In genomic region chr20:36010081-36010480, GRCh38 we compare ENCODE assay signal across 23 cellular contexts. TPM values are rescaled to one million over a fixed set of nuclear protein-coding genes. Genes with fewer than 3 reads are reported as not detected.
A peak's percentile ranks its signal among the peaks of the same experiment; 100 is the strongest.
DNase-seq lines count a peak whose midpoint lies in the region; ATAC-seq and TF ChIP-seq lines count a peak whose summit lies in the region.
"Had no signal": no experiment of that assay in that cellular context is flagged by ENCODE, and none has a peak within 500 bp of the region (broad histone marks: within the 10 kb centered on the region; RNA-seq: fewer than 3 reads in every experiment).

No MANE protein-coding gene starts in this region.

- no peaks in the 10 kb centered on the region for H3K9me1 ChIP-seq in IMR-90 (ENCODE audit: insufficient read depth, low read length)

- H2BK5ac ChIP-seq in IMR-90 (ENCODE audit: low read depth, low read length, poor library complexity, severe bottlenecking), result no peak overlapping the region

- peak overlapping the region; percentile 61 for H2AK9ac ChIP-seq in IMR-90 (replicated peaks; ENCODE audit: low read depth, low read length, poor library complexity)

- no peak overlapping the region for H4K8ac ChIP-seq in IMR-90 (ENCODE audit: low read depth in 2 of 2, low read length in 2 of 2)

- BruUV-seq in IMR-90 (replicated peaks; lab: Mats Ljungman, UMichigan), result no TSS peak

- H3K4me3 ChIP-seq in GM23338 (no peak overlapping the region), IMR-90 (ENCODE audit: insufficient read depth, low read depth, low read length) (no peak overlapping the region), lower lobe of right lung (no peak overlapping the region)
- H3K4me3 ChIP-seq: SK-N-MC had no signal

- no peak overlapping the region for H3K4ac ChIP-seq in IMR-90 (ENCODE audit: low read depth, low read length)

- H3K36me3 ChIP-seq in GM23338 (ENCODE audit: insufficient read depth), result no peaks in the 10 kb centered on the region
- no peaks in the 10 kb centered on the region for H3K36me3 ChIP-seq in IMR-90 (ENCODE audit: control insufficient read depth, insufficient read depth, low read length)
- no peaks in the 10 kb centered on the region for H3K36me3 ChIP-seq in lower lobe of right lung

- H3K4me1 ChIP-seq in GM23338 (ENCODE audit: insufficient read depth) (no peaks in the 10 kb centered on the region), IMR-90 (ENCODE audit: control insufficient read depth, insufficient read depth, low read length) (no peaks in the 10 kb centered on the region), lower lobe of right lung (no peaks in the 10 kb centered on the region)

- H3K27me3 Mint-ChIP-seq in GM23338 (ENCODE audit: insufficient read depth, low read depth, poor library complexity), result no peaks in the 10 kb centered on the region
- H3K27me3 Mint-ChIP-seq in stimulated activated naive CD8-positive, alpha-beta T cell treated with anti-CD3 and anti-CD28 coated beads, Interleukin-15, amount 100 ng/mL, for 72 hours, result no peaks in the 10 kb centered on the region

- in situ Hi-C loops in IMR-90 (cut with MboI; ENCODE audit: low sequenced_read_pairs), result no loop called here

- no peak overlapping the region for H2BK15ac ChIP-seq in IMR-90 (ENCODE audit: low read depth, low read length)

- H3K14ac ChIP-seq in IMR-90 (replicated peaks; ENCODE audit: low read depth, low read length), result no peak overlapping the region

- H3K27me3 ChIP-seq in GM23338 (ENCODE audit: insufficient read depth) (no peaks in the 10 kb centered on the region), IMR-90 (ENCODE audit: control insufficient read depth, insufficient read depth, low read length) (peaks cover 3% of the 10 kb centered on the region), lower lobe of right lung (ENCODE audit: low read depth) (no peaks in the 10 kb centered on the region)

- H3K9me2 ChIP-seq in GM23338 (ENCODE audit: insufficient read depth), result no peaks in the 10 kb centered on the region

- no peak overlapping the region for H2BK20ac ChIP-seq in IMR-90 (ENCODE audit: low read depth, low read length)

- DNase-seq in GM23338 (ENCODE audit: low spot score) (no peak), IMR-90 (no peak), lower lobe of right lung (no peak), retina (peak; percentile 28), RWPE1 (ENCODE audit: low spot score) (no peak)
- no peak for DNase-seq in stimulated activated naive CD8-positive, alpha-beta T cell treated with anti-CD3 and anti-CD28 coated beads, Interleukin-15, amount 100 ng/mL, for 72 hours
- no peak for DNase-seq in activated naive CD4-positive, alpha-beta T cell treated with Interleukin-2 at 50 U/mL for 16 hours
- DNase-seq: Calu3; CD8-positive, alpha-beta T cell; DMS79 treated with DMSO at 0.1 percent for 48 hours; GF-D8; KBM-7; MV-4-11; NCI-H1105; NCI-H1436 treated with DMSO at 0.1 percent for 48 hours; NCI-H1930; NCI-H2227 treated with DMSO at 0.1 percent for 48 hours; NCI-H69; RPMI8226; SHP77 had no signal

- H3K4me2 ChIP-seq in GM23338 (no peak overlapping the region), IMR-90 (ENCODE audit: low read depth, low read length) (no peak overlapping the region)

- H3K9ac ChIP-seq in IMR-90 (ENCODE audit: low read depth, low read length), result no peak overlapping the region

- no peak for TF ChIP-seq CTCF in GM23338 (conservative IDR thresholded peaks at IDR 0.05; ENCODE audit: low read depth in 2 of 2)
- TF ChIP-seq CTCF in IMR-90 (conservative IDR thresholded peaks at IDR 0.05; ENCODE audit: low read depth, low read length), result no peak
- TF ChIP-seq CTCF in lower lobe of right lung (IDR thresholded peaks at IDR 0.05), result no peak
- TF ChIP-seq CTCF in RWPE1 (conservative IDR thresholded peaks at IDR 0.05; ENCODE audit: low read depth), result no peak

- POLR2A ChIA-PET in IMR-90 (lab: Charles Lee; ENCODE audit: unreplicated experiment), result no interaction called here
- POLR2A ChIA-PET in RWPE1 (lab: Yijun Ruan, JAX; ENCODE audit: low non-redundant PET), result no interaction called here

- 0 out of 2 replicates have a peak overlapping the region, but pooled peaks have one; percentile 63 for H2AFZ ChIP-seq in GM23338
- H2AFZ ChIP-seq in IMR-90 (replicated peaks; ENCODE audit: low read length, poor library complexity), result no peak overlapping the region

- H4K91ac ChIP-seq in IMR-90 (ENCODE audit: insufficient read depth, low read depth, low read length), result no peak overlapping the region

- H3K27ac ChIP-seq in GM23338 (ENCODE audit: low read depth), result no peak overlapping the region
- H3K27ac ChIP-seq in IMR-90 (ENCODE audit: insufficient read depth, low read length), result no peak overlapping the region
- no peak overlapping the region for H3K27ac ChIP-seq in lower lobe of right lung
- H3K27ac ChIP-seq in RWPE1, result no peak overlapping the region
- H3K27ac ChIP-seq: C4-2B, SK-N-MC had no signal

- no peak overlapping the region for H2AK5ac ChIP-seq in IMR-90 (ENCODE audit: low read depth, low read length)

- ATAC-seq in GM23338 (no peak), IMR-90 (ENCODE audit: low read depth) (no peak), lower lobe of right lung (peak; percentile 71 to 79)
- ATAC-seq in stimulated activated naive CD8-positive, alpha-beta T cell treated with anti-CD3 and anti-CD28 coated beads, Interleukin-15, amount 100 ng/mL, for 72 hours, result no peak
- ATAC-seq: CD8-positive, alpha-beta T cell had no signal

- WGBS in IMR-90 (ENCODE audit: extremely low coverage in 2 of 2, insufficient read length in 1 of 2), 2 experiments, result no CpG with 5 or more reads among the region's 4 CpGs

- H3K36me3 Mint-ChIP-seq in GM23338 (ENCODE audit: low read depth), result no peaks in the 10 kb centered on the region
- H3K36me3 Mint-ChIP-seq: CD8-positive, alpha-beta T cell had no signal

- H3K4me3 Mint-ChIP-seq in GM23338, result no peak overlapping the region
- H3K4me3 Mint-ChIP-seq in stimulated activated naive CD8-positive, alpha-beta T cell treated with anti-CD3 and anti-CD28 coated beads, Interleukin-15, amount 100 ng/mL, for 72 hours, result no peak overlapping the region
- H3K4me3 Mint-ChIP-seq: B cell; CD8-positive, alpha-beta T cell had no signal

- H3F3A ChIP-seq in GM23338 (replicated peaks; ENCODE audit: low read depth), result no peaks in the 10 kb centered on the region

- H3K56ac ChIP-seq in IMR-90 (ENCODE audit: extremely low read depth, insufficient read depth, low read length), result no peak overlapping the region

- no peaks in the 10 kb centered on the region for H4K20me1 ChIP-seq in GM23338 (replicated peaks; ENCODE audit: insufficient read depth)
- no peaks in the 10 kb centered on the region for H4K20me1 ChIP-seq in IMR-90 (ENCODE audit: insufficient read depth, low read length)

- H3K9me3 ChIP-seq in IMR-90 (ENCODE audit: control insufficient read depth, insufficient read depth, low read length) (no peaks in the 10 kb centered on the region), lower lobe of right lung (no peaks in the 10 kb centered on the region)

- H3K23ac ChIP-seq in IMR-90 (ENCODE audit: low read depth, low read length), result no peak overlapping the region

- H3K18ac ChIP-seq in IMR-90 (ENCODE audit: low read depth, low read length), result no peak overlapping the region

- no peak for TF ChIP-seq POLR2A in IMR-90 (IDR thresholded peaks at IDR 0.05; ENCODE audit: low read depth, low read length)

- no peak overlapping the region for H4K5ac ChIP-seq in IMR-90 (ENCODE audit: low read depth, low read length)

- H3K79me2 ChIP-seq in GM23338 (replicated peaks; ENCODE audit: insufficient read depth), result no peaks in the 10 kb centered on the region

- CTCF ChIA-PET in IMR-90 (lab: Yijun Ruan, JAX), result no interaction called here
- CTCF ChIA-PET in RWPE1 (lab: Yijun Ruan, JAX), result interaction anchor here (0.6 to 0.7 kb wide), 4 partner anchors 9 to 50 kb away, joined by 3 to 7 read pairs (median 4); no protein-coding TSS in a partner anchor

- peaks cover 4% of the 10 kb centered on the region; the same call in 1 of the 3 replicates for H3K4me1 Mint-ChIP-seq in GM23338
- no peaks in the 10 kb centered on the region for H3K4me1 Mint-ChIP-seq in stimulated activated naive CD8-positive, alpha-beta T cell treated with anti-CD3 and anti-CD28 coated beads, Interleukin-15, amount 100 ng/mL, for 72 hours
- H3K4me1 Mint-ChIP-seq: B cell had no signal

- no peaks in the 10 kb centered on the region for H3K9me3 Mint-ChIP-seq in GM23338
- H3K9me3 Mint-ChIP-seq in stimulated activated naive CD8-positive, alpha-beta T cell treated with anti-CD3 and anti-CD28 coated beads, Interleukin-15, amount 100 ng/mL, for 72 hours, result no peaks in the 10 kb centered on the region
- H3K9me3 Mint-ChIP-seq: CD8-positive, alpha-beta T cell had no signal

- H2BK120ac ChIP-seq in IMR-90 (ENCODE audit: low read depth, low read length), result no peak overlapping the region

- H3K79me1 ChIP-seq in IMR-90 (ENCODE audit: low read depth in 1 of 2, low read length in 2 of 2), result no peaks in the 10 kb centered on the region

- no peak overlapping the region for H3K27ac Mint-ChIP-seq in GM23338
- H3K27ac Mint-ChIP-seq in stimulated activated naive CD8-positive, alpha-beta T cell treated with anti-CD3 and anti-CD28 coated beads, Interleukin-15, amount 100 ng/mL, for 72 hours, result no peak overlapping the region
- H3K27ac Mint-ChIP-seq: B cell; CD8-positive, alpha-beta T cell had no signal

- dilution Hi-C loops in IMR-90 (cut with HindIII; ENCODE audit: low sequenced_read_pairs, unreplicated experiment), result no loop called here

- no peak for TF ChIP-seq RAD21 in IMR-90 (IDR thresholded peaks at IDR 0.05; ENCODE audit: low read length)

- intact Hi-C loops in IMR-90 (cut with micrococcal nuclease), result no loop called here
- intact Hi-C loops in lower lobe of right lung (cut with DNase I), result no loop called here

TF ChIP-seq in GM23338, 12 proteins besides CTCF, POLR2A, EP300 and RAD21 (continues in another document):
- no peak for TF ChIP-seq JUNB (IDR thresholded peaks at IDR 0.05; ENCODE audit: unreplicated experiment)
- TF ChIP-seq CREB1 (CRISPR knock-in tag; IDR thresholded peaks at IDR 0.05; ENCODE audit: low read depth), result no peak

TF ChIP-seq in IMR-90, 13 proteins besides CTCF, POLR2A, EP300 and RAD21 (continues in another document):
- TF ChIP-seq NFE2L2 (IDR thresholded peaks at IDR 0.05; ENCODE audit: low read depth, low read length) (no peak), CHD1 (IDR thresholded peaks at IDR 0.05; ENCODE audit: low read depth, low read length) (no peak), RCOR1 (IDR thresholded peaks at IDR 0.05; ENCODE audit: insufficient replicate concordance, low read length) (no peak)

RNA-seq across cellular contexts. Expression of gene CNBD2, which starts 41.7 kb away (rescaled TPM):
- 2.7 TPM in 1 of 2 replicates, not detected in the other for total RNA-seq in GM23338 (2014; rRNA removed; shearing (Covaris generic))
- polyA plus RNA-seq in GM23338 (2016; fragmentation: Nextera tagmentation; extraction: Ambion mirVana) (not detected in 2 replicates), IMR-90 (2012; rRNA removed) (1.7 and 2.5 TPM in 2 replicates)
- total RNA-seq in IMR-90 (2012; rRNA removed) (0.56 and 0.90 TPM in 2 replicates), lower lobe of right lung (4.3 TPM)
- polyA plus RNA-seq in IMR-90 (2012; cell fraction: cytosol; rRNA removed), result 2.2 and 6.3 TPM in 2 replicates
- 3.4 and 4.2 TPM in 2 replicates for polyA plus RNA-seq in IMR-90 (2012; cell fraction: nucleus; rRNA removed; ENCODE audit: low replicate concordance)

RNA-seq across cellular contexts. Expression of gene SCAND1, which starts 55.8 kb away (rescaled TPM):
- total RNA-seq in GM23338 (2014; rRNA removed; shearing (Covaris generic)), result 114 and 118 TPM in 2 replicates
- polyA plus RNA-seq in GM23338 (2016; fragmentation: Nextera tagmentation; extraction: Ambion mirVana) (245 and 256 TPM in 2 replicates), IMR-90 (2012; rRNA removed) (26.8 and 44.2 TPM in 2 replicates)
- total RNA-seq in IMR-90 (2012; rRNA removed) (7.5 and 11.7 TPM in 2 replicates), lower lobe of right lung (51.9 TPM)
- polyA plus RNA-seq in IMR-90 (2012; cell fraction: cytosol; rRNA removed), result 114 and 126 TPM in 2 replicates
- polyA plus RNA-seq in IMR-90 (2012; cell fraction: nucleus; rRNA removed; ENCODE audit: low replicate concordance), result 30.7 and 73.2 TPM in 2 replicates

Comparison
In these comparisons a context has a peak if more than half of its experiments do, and no peak if none do; other contexts are left out.
1. ATAC-seq: peak in lower lobe of right lung (2 of 2); none in GM23338 (single experiment), IMR-90 (single experiment) and stimulated activated naive CD8-positive, alpha-beta T cell treated with anti-CD3 and anti-CD28 coated beads, Interleukin-15, amount 100 ng/mL, for 72 hours (single experiment).